ENCODE assay signal across 22 cellular contexts in the genomic region with DNA sequence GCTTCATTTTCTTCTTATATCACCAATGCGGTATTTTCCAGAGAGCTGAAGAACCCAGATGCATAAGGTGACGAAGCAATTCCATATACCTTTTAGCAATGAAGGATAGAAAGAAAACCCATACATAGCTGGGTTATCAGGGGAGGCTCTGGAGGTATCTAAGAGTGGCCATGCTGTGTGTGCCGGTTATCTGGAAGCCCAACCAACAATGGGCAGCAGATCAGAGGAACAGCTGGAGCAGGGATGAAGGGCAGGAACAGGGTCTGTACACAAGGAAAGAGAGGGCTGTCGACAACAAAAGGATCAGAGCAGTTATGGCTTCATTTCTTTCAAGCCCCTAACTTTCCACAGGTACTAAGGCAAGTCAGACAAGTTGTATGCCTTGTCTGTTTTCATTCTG.
DNase-seq lines count a peak whose midpoint lies in the region; ATAC-seq and TF ChIP-seq lines count a peak whose summit lies in the region.
"Had no signal": no experiment of that assay in that cellular context is flagged by ENCODE, and none has a peak within 500 bp of the region (broad histone marks: within the 10 kb centered on the region; RNA-seq: fewer than 3 reads in every experiment).

No MANE protein-coding gene starts in this region.

- H2BK15ac ChIP-seq in IMR-90 (ENCODE audit: low read depth, low read length), result peak overlapping the region; percentile 76; the same call in 1 of the 3 replicates

- no peak overlapping the region for H3K56ac ChIP-seq in IMR-90 (ENCODE audit: extremely low read depth, insufficient read depth, low read length)

- peak overlapping the region; percentile 53; the same call in 1 of the 2 replicates for H3K4ac ChIP-seq in IMR-90 (ENCODE audit: low read depth, low read length)

- dilution Hi-C loops in IMR-90 (cut with HindIII; ENCODE audit: low sequenced_read_pairs, unreplicated experiment), result loop anchor here (25.0 kb wide), 1 partner anchor 220 kb away; no protein-coding TSS in a partner anchor

- H3K4me1 ChIP-seq in IMR-90 (ENCODE audit: control insufficient read depth, insufficient read depth, low read length) (no peaks in the 10 kb centered on the region), Karpas-422 (ENCODE audit: low read length) (no peaks in the 10 kb centered on the region)
- H3K4me1 ChIP-seq: SJCRH30 had no signal

- H4K5ac ChIP-seq in IMR-90 (ENCODE audit: low read depth, low read length), result no peak overlapping the region

- no peaks in the 10 kb centered on the region for H3K9me3 Mint-ChIP-seq in nephron
- H3K9me3 Mint-ChIP-seq: IgD-negative memory B cell, nephron progenitor cell had no signal

- H2AK5ac ChIP-seq in IMR-90 (ENCODE audit: low read depth, low read length), result no peak overlapping the region

- peak overlapping the region in 2 of 3 experiments; percentile 4 to 24 for H3K27ac Mint-ChIP-seq in nephron
- H3K27ac Mint-ChIP-seq: activated naive CD8-positive, alpha-beta T cell; B cell; CD4-positive, alpha-beta memory T cell; IgD-negative memory B cell; immature natural killer cell; nephron progenitor cell had no signal

- no peaks in the 10 kb centered on the region for H3K79me1 ChIP-seq in IMR-90 (ENCODE audit: low read depth in 1 of 2, low read length in 2 of 2)

- H3K27ac ChIP-seq in IMR-90 (ENCODE audit: insufficient read depth, low read length) (no peak overlapping the region), Karpas-422 (ENCODE audit: low read length) (no peak overlapping the region)
- H3K27ac ChIP-seq: SJCRH30, upper lobe of left lung, VCaP had no signal

- H3K9ac ChIP-seq in IMR-90 (ENCODE audit: low read depth, low read length) (no peak overlapping the region), Karpas-422 (ENCODE audit: low read length) (no peak overlapping the region)

- H3K18ac ChIP-seq in IMR-90 (ENCODE audit: low read depth, low read length), result no peak overlapping the region

- H2AFZ ChIP-seq in IMR-90 (replicated peaks; ENCODE audit: low read length, poor library complexity), result no peak overlapping the region
- no peak overlapping the region for H2AFZ ChIP-seq in Karpas-422 (ENCODE audit: low read length)

- in situ Hi-C loops in IMR-90 (cut with MboI; ENCODE audit: low sequenced_read_pairs), result loop anchor here (5.0 kb wide), 1 partner anchor 300 kb away; no protein-coding TSS in a partner anchor

- H2BK20ac ChIP-seq in IMR-90 (ENCODE audit: low read depth, low read length), result peak overlapping the region; percentile 82; the same call in 1 of the 2 replicates

- ATAC-seq in GM18873 (IDR thresholded peaks at IDR 0.05; ENCODE audit: low FRiP score, unreplicated experiment), result peak; percentile 16
- peak; percentile 14 for ATAC-seq in HG02610 (IDR thresholded peaks at IDR 0.05; ENCODE audit: unreplicated experiment)
- ATAC-seq in IMR-90 (ENCODE audit: low read depth), result no peak

- H4K91ac ChIP-seq in IMR-90 (ENCODE audit: insufficient read depth, low read depth, low read length), result peak overlapping the region; percentile 56; the same call in 1 of the 2 replicates

- H3K14ac ChIP-seq in IMR-90 (replicated peaks; ENCODE audit: low read depth, low read length), result 0 out of 2 replicates have a peak overlapping the region, but pooled peaks have one; percentile 65

- H3K9me1 ChIP-seq in IMR-90 (ENCODE audit: insufficient read depth, low read length), result no peaks in the 10 kb centered on the region

- H3K36me3 ChIP-seq in IMR-90 (ENCODE audit: control insufficient read depth, insufficient read depth, low read length) (no peaks in the 10 kb centered on the region), Karpas-422 (ENCODE audit: insufficient read depth, low read length) (no peaks in the 10 kb centered on the region)
- H3K36me3 ChIP-seq: SJCRH30, upper lobe of left lung had no signal

- 0 out of 4 replicates have a peak overlapping the region, but pooled peaks of 1 of the 2 experiments have one; percentile 33 for H4K8ac ChIP-seq in IMR-90 (ENCODE audit: low read depth in 2 of 2, low read length in 2 of 2)

- no TSS peak for BruUV-seq in IMR-90 (replicated peaks; lab: Mats Ljungman, UMichigan)

- no peak for TF ChIP-seq RAD21 in IMR-90 (IDR thresholded peaks at IDR 0.05; ENCODE audit: low read length)

- CTCF ChIA-PET in IMR-90 (lab: Yijun Ruan, JAX), result interaction anchor here (0.8 kb wide), 1 partner anchor 308 kb away, joined by 3 read pairs; no protein-coding TSS in a partner anchor

- H3K4me3 Mint-ChIP-seq in nephron, result no peak overlapping the region
- H3K4me3 Mint-ChIP-seq: activated naive CD8-positive, alpha-beta T cell; B cell; CD4-positive, alpha-beta memory T cell; IgD-negative memory B cell; immature natural killer cell; nephron progenitor cell had no signal

- intact Hi-C loops in IMR-90 (cut with micrococcal nuclease), result loop anchor here (10.0 kb wide), 1 partner anchor 1172 kb away; no protein-coding TSS in a partner anchor

- H3K4me1 Mint-ChIP-seq in nephron, result peaks cover 42% of the 10 kb centered on the region
- H3K4me1 Mint-ChIP-seq: B cell; CD4-positive, alpha-beta memory T cell; immature natural killer cell had no signal

- no peak overlapping the region for H3K4me2 ChIP-seq in IMR-90 (ENCODE audit: low read depth, low read length)
- H3K4me2 ChIP-seq in Karpas-422 (ENCODE audit: low read depth, low read length, poor library complexity, severe bottlenecking), result no peak overlapping the region

- H3K9me2 ChIP-seq in Karpas-422 (replicated peaks; ENCODE audit: insufficient read depth, low read length), result no peaks in the 10 kb centered on the region

- H3K4me3 ChIP-seq in IMR-90 (ENCODE audit: insufficient read depth, low read depth, low read length), result no peak overlapping the region
- no peak overlapping the region for H3K4me3 ChIP-seq in foreskin fibroblast (ENCODE audit: low read depth in 1 of 2, low read length in 2 of 2)
- no peak overlapping the region for H3K4me3 ChIP-seq in Karpas-422 (ENCODE audit: low read length)
- H3K4me3 ChIP-seq: GM12878, SJCRH30, upper lobe of left lung had no signal

- H3K9me3 ChIP-seq in IMR-90 (ENCODE audit: control insufficient read depth, insufficient read depth, low read length), result no peaks in the 10 kb centered on the region
- no peaks in the 10 kb centered on the region for H3K9me3 ChIP-seq in Karpas-422 (ENCODE audit: low read length)
- H3K9me3 ChIP-seq: SJCRH30, upper lobe of left lung had no signal

- no CpG with 5 or more reads among the region's 4 CpGs for WGBS in IMR-90 (ENCODE audit: extremely low coverage in 2 of 2, insufficient read length in 1 of 2), 2 experiments

- peak overlapping the region; percentile 84 for H2BK120ac ChIP-seq in IMR-90 (ENCODE audit: low read depth, low read length)

- 0 out of 2 replicates have a peak overlapping the region, but pooled peaks have one; percentile 60 for H3K23ac ChIP-seq in IMR-90 (ENCODE audit: low read depth, low read length)

- TF ChIP-seq POLR2A in IMR-90 (IDR thresholded peaks at IDR 0.05; ENCODE audit: low read depth, low read length), result no peak

- no peak overlapping the region for H2BK5ac ChIP-seq in IMR-90 (ENCODE audit: low read depth, low read length, poor library complexity, severe bottlenecking)

- H2AK9ac ChIP-seq in IMR-90 (replicated peaks; ENCODE audit: low read depth, low read length, poor library complexity), result no peak overlapping the region

- TF ChIP-seq CTCF in IMR-90 (conservative IDR thresholded peaks at IDR 0.05; ENCODE audit: low read depth, low read length) (no peak), nephron (IDR thresholded peaks at IDR 0.05; ENCODE audit: unreplicated experiment in 3 of 3) (no peak), foreskin fibroblast (IDR thresholded peaks at IDR 0.05; ENCODE audit: low read depth, low read length) (no peak)

- DNase-seq in IMR-90, result no peak
- no peak for DNase-seq in foreskin fibroblast
- DNase-seq in DMS 273 (lab: John Stamatoyannopoulos, UW; ENCODE audit: unreplicated experiment), result no peak
- DNase-seq in SHP77 (lab: John Stamatoyannopoulos, UW), result no peak
- DNase-seq in Karpas-422, result no peak
- DNase-seq: activated CD8-positive, alpha-beta memory T cell treated with anti-CD3 and anti-CD28 coated beads for 24 hours; activated effector memory CD4-positive, alpha-beta T cell treated with Interleukin-2 at 50 U/mL for 16 hours; immature natural killer cell; left colon; T-helper 9 cell; upper lobe of left lung had no signal

- POLR2A ChIA-PET in IMR-90 (lab: Charles Lee; ENCODE audit: unreplicated experiment), result no interaction called here

- no peaks in the 10 kb centered on the region for H3K79me2 ChIP-seq in Karpas-422 (ENCODE audit: low read length)

- H3K27me3 ChIP-seq in IMR-90 (ENCODE audit: control insufficient read depth, insufficient read depth, low read length) (no peaks in the 10 kb centered on the region), Karpas-422 (ENCODE audit: low read length) (no peaks in the 10 kb centered on the region)
- H3K27me3 ChIP-seq: SJCRH30, upper lobe of left lung had no signal

- H4K20me1 ChIP-seq in IMR-90 (ENCODE audit: insufficient read depth, low read length) (no peaks in the 10 kb centered on the region), Karpas-422 (ENCODE audit: insufficient read depth, low read depth, low read length) (no peaks in the 10 kb centered on the region)

- H3K27me3 Mint-ChIP-seq in nephron (ENCODE audit: low read depth), result peaks cover 6% of the 10 kb centered on the region

- no peaks in the 10 kb centered on the region for H3K36me3 Mint-ChIP-seq in nephron (ENCODE audit: low read depth)
- H3K36me3 Mint-ChIP-seq: activated naive CD8-positive, alpha-beta T cell; CD4-positive, alpha-beta memory T cell; IgD-negative memory B cell; immature natural killer cell had no signal

TF ChIP-seq in IMR-90, 13 proteins besides CTCF, POLR2A, EP300 and RAD21 (continues in another document):
- TF ChIP-seq RCOR1 (IDR thresholded peaks at IDR 0.05; ENCODE audit: insufficient replicate concordance, low read length) (no peak), RFX5 (IDR thresholded peaks at IDR 0.05; ENCODE audit: low read depth, low read length) (no peak), CEBPB (IDR thresholded peaks at IDR 0.05; ENCODE audit: low read depth, low read length) (no peak), MAZ (IDR thresholded peaks at IDR 0.05; ENCODE audit: borderline replicate concordance, low read depth, low read length) (no peak), CHD1 (IDR thresholded peaks at IDR 0.05; ENCODE audit: low read depth, low read length) (no peak), FOS (IDR thresholded peaks at IDR 0.05; ENCODE audit: low read depth, low read length) (no peak)
- TF ChIP-seq, protein P1, sequence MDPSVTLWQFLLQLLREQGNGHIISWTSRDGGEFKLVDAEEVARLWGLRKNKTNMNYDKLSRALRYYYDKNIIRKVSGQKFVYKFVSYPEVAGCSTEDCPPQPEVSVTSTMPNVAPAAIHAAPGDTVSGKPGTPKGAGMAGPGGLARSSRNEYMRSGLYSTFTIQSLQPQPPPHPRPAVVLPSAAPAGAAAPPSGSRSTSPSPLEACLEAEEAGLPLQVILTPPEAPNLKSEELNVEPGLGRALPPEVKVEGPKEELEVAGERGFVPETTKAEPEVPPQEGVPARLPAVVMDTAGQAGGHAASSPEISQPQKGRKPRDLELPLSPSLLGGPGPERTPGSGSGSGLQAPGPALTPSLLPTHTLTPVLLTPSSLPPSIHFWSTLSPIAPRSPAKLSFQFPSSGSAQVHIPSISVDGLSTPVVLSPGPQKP (IDR thresholded peaks at IDR 0.05; ENCODE audit: borderline replicate concordance, low read depth, low read length), result no peak
